ENCODE assay signal across 15 cellular contexts in the genomic region with DNA sequence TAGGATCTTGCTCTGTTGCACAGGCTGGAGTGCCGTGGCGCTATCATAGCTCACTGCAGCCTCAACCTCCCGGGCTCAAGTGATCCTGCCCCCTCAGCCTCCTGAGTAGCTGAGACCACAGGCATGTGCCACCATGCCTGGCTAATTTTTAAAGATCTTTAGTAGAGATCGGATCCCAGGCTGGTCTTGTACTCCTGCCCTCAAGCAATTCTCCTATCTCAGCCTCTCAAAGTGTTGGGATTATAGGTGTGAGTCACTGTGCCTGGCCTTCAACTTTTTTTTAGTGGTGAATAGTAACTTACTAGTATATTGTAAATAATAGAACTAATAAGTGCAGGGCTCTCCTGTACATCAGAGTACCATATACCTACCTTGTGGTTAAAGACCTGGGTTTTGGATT. TPM values are rescaled to one million over a fixed set of nuclear protein-coding genes. Genes with fewer than 3 reads are reported as not detected.
A peak's percentile ranks its signal among the peaks of the same experiment; 100 is the strongest.
DNase-seq lines count a peak whose midpoint lies in the region; ATAC-seq and TF ChIP-seq lines count a peak whose summit lies in the region.
"Had no signal": no experiment of that assay in that cellular context is flagged by ENCODE, and none has a peak within 500 bp of the region (broad histone marks: within the 10 kb centered on the region; RNA-seq: fewer than 3 reads in every experiment).

No MANE protein-coding gene starts in this region.

- DNase-seq in ELR (ENCODE audit: low read depth) (peak; percentile 44), PC-9 (peak; percentile 27 to 87), renal cortical epithelial cell (ENCODE audit: low read depth) (peak; percentile 11), NAMALWA (ENCODE audit: low spot score) (no peak)
- DNase-seq: COR-L47, DMS153, GOT3, Karpas-422, NCI-H187 treated with DMSO at 0.1 percent for 48 hours, NCI-H446, NCI-H69, T-helper 1 cell had no signal

- BruUV-seq in PC-9 (replicated peaks; lab: Mats Ljungman, UMichigan), result no TSS peak

- H3K4me3 ChIP-seq in PC-9, result no peak overlapping the region

- peaks cover 13% of the 10 kb centered on the region for H3F3A ChIP-seq in PC-9 (ENCODE audit: insufficient read depth, low read depth)

- H3K27me3 ChIP-seq in PC-9 (ENCODE audit: insufficient read depth, low read depth), result no peaks in the 10 kb centered on the region

- CTCF ChIA-PET in PC-9 (lab: Charles Lee), result interaction anchor here (0.6 kb wide), 1 partner anchor 48 kb away, joined by 6 read pairs; no protein-coding TSS in a partner anchor

- H3K79me2 ChIP-seq in PC-9 (ENCODE audit: low read depth), result no peaks in the 10 kb centered on the region

- peak; percentile 6 for ATAC-seq in esophagus mucosa
- ATAC-seq in HG03280 (IDR thresholded peaks at IDR 0.05; ENCODE audit: unreplicated experiment), result no peak
- no peak for ATAC-seq in HG02610 (IDR thresholded peaks at IDR 0.05; ENCODE audit: unreplicated experiment)

- H4K20me1 ChIP-seq in PC-9 (ENCODE audit: insufficient read depth), result no peaks in the 10 kb centered on the region

- POLR2A ChIA-PET in PC-9 (lab: Charles Lee; ENCODE audit: unreplicated experiment), result no interaction called here

- no peaks in the 10 kb centered on the region for H3K9me2 ChIP-seq in PC-9 (ENCODE audit: insufficient read depth)

- H3K36me3 ChIP-seq in PC-9 (ENCODE audit: low read depth), result no peaks in the 10 kb centered on the region

- intact Hi-C loops in PC-9 (cut with micrococcal nuclease; ENCODE audit: unreplicated experiment), result loop anchor here (2.0 to 5.0 kb wide), 2 partner anchors 30 to 53 kb away; a partner anchor contains a TSS

- H2AFZ ChIP-seq in PC-9, result no peak overlapping the region

- TF ChIP-seq CTCF in PC-9 (conservative IDR thresholded peaks at IDR 0.05), result no peak

- H3K4me2 ChIP-seq in PC-9, result peak overlapping the region; percentile 41

- no peaks in the 10 kb centered on the region for H3K9me3 ChIP-seq in PC-9 (ENCODE audit: insufficient read depth, low read depth)

- H3K4me1 ChIP-seq in PC-9 (replicated peaks; ENCODE audit: insufficient read depth), result peaks cover 13% of the 10 kb centered on the region

- no peak overlapping the region for H3K27ac ChIP-seq in PC-9

RNA-seq across cellular contexts. Expression of a gene that starts 52.1 kb away (rescaled TPM):
- total RNA-seq in PC-9 (2021), result 33.3 and 37.1 TPM in 2 replicates
- 17.5 TPM for total RNA-seq in esophagus mucosa
- total RNA-seq in renal cortical epithelial cell, result 10.9 and 23.2 TPM in 2 replicates
